ENCODE assay signal across 8 cellular contexts in genomic region chr11:126989942-126990715, GRCh38. TPM values are rescaled to one million over a fixed set of nuclear protein-coding genes. Genes with fewer than 3 reads are reported as not detected.
A peak's percentile ranks its signal among the peaks of the same experiment; 100 is the strongest.
DNase-seq lines count a peak whose midpoint lies in the region; ATAC-seq and TF ChIP-seq lines count a peak whose summit lies in the region.

No MANE protein-coding gene starts in this region.

- WGBS in HUES64, result 32% methylated on average over 21 of the region's 22 CpGs

- H3K9me3 ChIP-seq in HUES64 (ENCODE audit: insufficient read depth, low read depth, low read length), result no peaks in the 10 kb centered on the region
- H3K9me3 ChIP-seq in neutrophil, result no peaks in the 10 kb centered on the region
- no peaks in the 10 kb centered on the region for H3K9me3 ChIP-seq in tibial artery

- DNase-seq in COLO829 (ENCODE audit: low spot score) (peak; percentile 45), OCI-M1 (lab: John Stamatoyannopoulos, UW) (peak; percentile 78), activated T-helper 1 cell treated with Interleukin-2 at 50 U/mL for 16 hours (ENCODE audit: low read depth) (peak; percentile 8), fibroblast of the conjunctiva (ENCODE audit: low read depth) (peak; percentile 36), tibial artery (peak; percentile 29 to 70)

- H3K4me1 ChIP-seq in HUES64 (ENCODE audit: insufficient read depth, low read length), result no peaks in the 10 kb centered on the region
- H3K4me1 ChIP-seq in neutrophil (ENCODE audit: control insufficient read depth in 1 of 2, insufficient read depth in 1 of 2, low read depth in 1 of 2, low read length in 1 of 2), result no peaks in the 10 kb centered on the region
- H3K4me1 ChIP-seq in tibial artery, result no peaks in the 10 kb centered on the region

- peak; percentile 58 for ATAC-seq in GM19468 (IDR thresholded peaks at IDR 0.05; ENCODE audit: extremely low read depth, unreplicated experiment)

- H3K36me3 ChIP-seq in HUES64 (ENCODE audit: insufficient read depth, low read length) (no peaks in the 10 kb centered on the region), neutrophil (no peaks in the 10 kb centered on the region), tibial artery (no peaks in the 10 kb centered on the region)

- H3K4me3 ChIP-seq in HUES64 (ENCODE audit: low read length) (peak overlapping the region; percentile 28), neutrophil (ENCODE audit: low read depth in 1 of 2, low read length in 1 of 2) (no peak overlapping the region), tibial artery (no peak overlapping the region)

- H3K27ac ChIP-seq in HUES64 (ENCODE audit: low read depth, low read length), result no peak overlapping the region
- no peak overlapping the region for H3K27ac ChIP-seq in neutrophil
- no peak overlapping the region for H3K27ac ChIP-seq in tibial artery

- intact Hi-C loops in tibial artery (cut with DNase I; ENCODE audit: low total_unique reads), result no loop called here

- no peak overlapping the region for H3K9ac ChIP-seq in HUES64 (ENCODE audit: low read depth, low read length)

- H3K27me3 ChIP-seq in HUES64 (ENCODE audit: insufficient read depth, low read length), result peaks cover 25% of the 10 kb centered on the region
- peaks cover 85% of the 10 kb centered on the region for H3K27me3 ChIP-seq in neutrophil
- peaks cover 0 to 21% of the 10 kb centered on the region in 2 donors for H3K27me3 ChIP-seq in tibial artery

- TF ChIP-seq CTCF in neutrophil (IDR thresholded peaks at IDR 0.05) (peak; percentile 42), tibial artery (IDR thresholded peaks at IDR 0.05) (peak; percentile 52 to 78)

RNA-seq across cellular contexts. Expression of gene KIRREL3, which starts 10.4 kb away (rescaled TPM):
- 0.35 TPM for polyA plus RNA-seq in HUES64 (2013, experiment 1 of 2)
- polyA plus RNA-seq in HUES64 (2013, experiment 2 of 2), result 0.95 TPM

Comparison
In these comparisons a context has a peak if more than half of its experiments do, and no peak if none do; other contexts are left out.
1. DNase-seq: peak in every context shown above with its lines; median percentile 78 in OCI-M1; 50 in tibial artery; 45 in COLO829; 36 in fibroblast of the conjunctiva; 8 in activated T-helper 1 cell treated with Interleukin-2 at 50 U/mL for 16 hours.